In the genomic region with DNA sequence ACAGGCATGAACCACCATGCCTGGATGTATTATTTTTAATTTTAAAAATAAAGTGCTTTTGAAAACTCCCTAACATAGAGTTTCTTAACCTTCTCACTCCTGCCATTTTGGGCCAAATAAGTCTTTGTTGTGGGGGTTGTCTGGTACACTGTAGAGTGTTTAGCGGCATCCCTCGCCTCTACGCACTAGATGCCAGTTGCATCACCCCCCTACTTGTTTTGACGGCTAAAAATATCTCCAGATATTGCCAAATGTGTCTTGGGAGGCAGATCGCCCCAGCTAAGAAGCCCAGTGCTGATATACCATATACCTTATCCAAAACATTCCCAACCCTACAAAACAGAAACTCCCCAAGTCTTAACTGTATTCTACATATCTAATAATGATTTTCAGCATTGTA, we compare ENCODE assay signal across 20 cellular contexts.
"Had no signal": no experiment of that assay in that cellular context is flagged by ENCODE, and none has a peak within 500 bp of the region (broad histone marks: within the 10 kb centered on the region; RNA-seq: fewer than 3 reads in every experiment).

No MANE protein-coding gene starts in this region.

- H3K36me3 ChIP-seq: breast epithelium, esophagus squamous epithelium, suprapubic skin, tibial artery, upper lobe of right lung had no signal

- ATAC-seq: upper lobe of right lung, WTC11 had no signal

- H3K4me1 ChIP-seq: breast epithelium, esophagus squamous epithelium, suprapubic skin, upper lobe of right lung had no signal

- H3K4me3 ChIP-seq: breast epithelium, esophagus squamous epithelium, suprapubic skin, tibial artery, upper lobe of right lung had no signal

- H3K9me3 ChIP-seq: breast epithelium, esophagus squamous epithelium, suprapubic skin, tibial artery, upper lobe of right lung had no signal

- DNase-seq: activated CD4-positive, alpha-beta memory T cell treated with anti-CD3 and anti-CD28 coated beads, Interleukin-2, amount 10 ng/mL, durations not matched to agents 7 days and 5 days; activated CD4-positive, alpha-beta T cell treated with anti-CD3 and anti-CD28 coated beads for 1 hour; activated CD4-positive, alpha-beta T cell treated with anti-CD3 and anti-CD28 coated beads, Interleukin-2, amount 10 ng/mL, durations not matched to agents 7 days and 5 days; activated CD8-positive, alpha-beta memory T cell treated with anti-CD3 and anti-CD28 coated beads, Interleukin-2, amount 50 U/mL, for 48 hours; activated T-cell treated with anti-CD3 and anti-CD28 coated beads, Interleukin-2, amount 50 U/mL, for 4 hours; dermis blood vessel endothelial cell; effector CD4-positive, alpha-beta T cell; esophagus squamous epithelium; foreskin melanocyte; mammary epithelial cell; retina; stimulated activated CD4-positive, alpha-beta T cell treated with anti-CD3 and anti-CD28 coated beads, Interleukin-15, amount 100 ng/mL, for 24 hours; stimulated activated CD4-positive, alpha-beta T cell treated with anti-CD3 and anti-CD28 coated beads, Interleukin-2, amount 100 ng/mL, for 24 hours; stimulated activated naive CD4-positive, alpha-beta T cell; tibial artery; upper lobe of right lung had no signal

- H3K27ac ChIP-seq: breast epithelium, epithelial cell of prostate, esophagus squamous epithelium, suprapubic skin, upper lobe of right lung had no signal

- H3K27me3 ChIP-seq: breast epithelium, esophagus squamous epithelium, suprapubic skin, tibial artery, upper lobe of right lung had no signal
